In the genomic region with DNA sequence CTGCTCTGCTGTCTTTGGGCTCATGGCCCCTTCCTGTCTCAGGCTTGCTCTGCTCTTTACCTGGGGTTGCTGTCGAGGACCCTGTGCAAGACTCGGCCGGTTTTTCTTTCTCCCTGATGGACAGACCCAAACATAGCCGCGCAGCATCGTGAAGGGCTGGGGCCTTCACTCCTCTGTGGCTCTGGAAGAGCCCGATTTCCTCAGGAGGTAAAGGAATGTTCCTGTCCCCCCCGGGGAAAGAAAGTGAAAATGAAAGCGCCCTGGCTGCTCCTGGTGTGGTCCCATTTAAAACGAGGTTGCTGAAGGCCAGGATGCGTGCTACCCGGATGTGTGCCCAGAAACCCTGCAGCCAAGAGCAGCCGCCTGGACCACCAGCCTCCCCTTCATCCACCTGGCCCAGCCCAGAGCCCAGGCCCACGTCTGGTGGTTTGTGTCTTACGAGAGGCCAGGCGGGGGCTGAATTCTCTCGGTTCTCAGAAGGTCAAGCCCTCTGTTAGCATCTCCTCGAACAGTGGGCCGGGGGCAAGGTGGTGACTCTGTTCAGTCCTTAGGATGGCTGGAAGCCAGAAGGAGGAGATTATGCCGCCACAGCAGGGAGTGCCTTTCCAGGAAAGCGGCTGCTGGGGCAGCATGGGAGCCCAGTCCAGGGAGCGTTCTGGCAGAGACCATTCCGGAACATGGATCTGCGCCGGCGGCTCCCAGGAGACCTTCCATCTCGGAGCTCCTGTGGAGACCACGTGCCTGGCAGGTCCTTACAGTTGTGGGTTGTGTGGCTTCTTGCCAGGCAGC, we compare ENCODE assay signal across 8 cellular contexts. TPM values are rescaled to one million over a fixed set of nuclear protein-coding genes. Genes with fewer than 3 reads are reported as not detected.
DNase-seq lines count a peak whose midpoint lies in the region; ATAC-seq and TF ChIP-seq lines count a peak whose summit lies in the region.

No MANE protein-coding gene starts in this region.

- H3K9me3 ChIP-seq in HUES64 (ENCODE audit: insufficient read depth, low read depth, low read length) (no peaks in the 10 kb centered on the region), heart left ventricle (no peaks in the 10 kb centered on the region), prostate gland (no peaks in the 10 kb centered on the region)

- H3K4me1 ChIP-seq in HUES64 (ENCODE audit: insufficient read depth, low read length) (no peaks in the 10 kb centered on the region), heart left ventricle (peaks cover 14 to 58% (median 44%) of the 10 kb centered on the region in 12 donors), prostate gland (replicated peaks) (peaks cover 9% of the 10 kb centered on the region)

- H3K36me3 ChIP-seq in HUES64 (ENCODE audit: insufficient read depth, low read length) (0 out of 2 replicates have a peak, but pooled peaks cover under 1% of the 10 kb centered on the region), heart left ventricle (peaks cover 0 to 29% (median 11%) of the 10 kb centered on the region in 9 donors), prostate gland (no peaks in the 10 kb centered on the region)

- H3K9ac ChIP-seq in HUES64 (ENCODE audit: low read depth, low read length): peak overlapping the region; percentile 92

- H3K27me3 ChIP-seq in HUES64 (ENCODE audit: insufficient read depth, low read length): peaks cover 23% of the 10 kb centered on the region
- no peaks in the 10 kb centered on the region for H3K27me3 ChIP-seq in heart left ventricle
- no peaks in the 10 kb centered on the region for H3K27me3 ChIP-seq in prostate gland (replicated peaks; ENCODE audit: insufficient read depth)

- WGBS in HUES64: 78% methylated on average over 28 of the region's 28 CpGs
- WGBS in heart left ventricle, 4 donors: 17 to 31% (median 25%) methylated on average over 15 to 28 of the region's 28 CpGs
- WGBS in prostate gland: 33% methylated on average over 24 of the region's 28 CpGs

- H3K4me3 ChIP-seq in HUES64 (ENCODE audit: low read length): peak overlapping the region; percentile 100
- H3K4me3 ChIP-seq in heart left ventricle: peak overlapping the region; percentile 84 to 100 (median 93)
- peak overlapping the region; percentile 95 to 98 for H3K4me3 ChIP-seq in prostate gland

- H3K9me3 Mint-ChIP-seq in CD14-positive monocyte: no peaks in the 10 kb centered on the region
- H3K9me3 Mint-ChIP-seq in activated T-helper 17 cell treated with anti-CD3 and anti-CD28 coated beads, Interleukin-2, amount 50 U/mL, for 72 hours: no peaks in the 10 kb centered on the region

- H3K27me3 Mint-ChIP-seq in CD14-positive monocyte (ENCODE audit: low read depth in 3 of 3): peaks cover 0 to 7% (median 2%) of the 10 kb centered on the region in 3 donors
- no peaks in the 10 kb centered on the region for H3K27me3 Mint-ChIP-seq in activated T-helper 17 cell treated with anti-CD3 and anti-CD28 coated beads, Interleukin-2, amount 50 U/mL, for 72 hours

- TF ChIP-seq CTCF in CD14-positive monocyte (IDR thresholded peaks at IDR 0.05) (no peak), heart left ventricle (IDR thresholded peaks at IDR 0.05) (no peak), prostate gland (IDR thresholded peaks at IDR 0.05) (no peak)

- TF ChIP-seq POLR2A in heart left ventricle (IDR thresholded peaks at IDR 0.05) (no peak), prostate gland (IDR thresholded peaks at IDR 0.05) (no peak)

- peaks cover 9 to 29% of the 10 kb centered on the region in 2 donors for H3K36me3 Mint-ChIP-seq in CD14-positive monocyte
- H3K36me3 Mint-ChIP-seq in activated T-helper 17 cell treated with anti-CD3 and anti-CD28 coated beads, Interleukin-2, amount 50 U/mL, for 72 hours (ENCODE audit: low read depth): peaks cover 56% of the 10 kb centered on the region

- peak overlapping the region; percentile 93 to 94 for H3K4me3 Mint-ChIP-seq in CD14-positive monocyte
- peak overlapping the region; percentile 98 for H3K4me3 Mint-ChIP-seq in activated T-helper 17 cell treated with anti-CD3 and anti-CD28 coated beads, Interleukin-2, amount 50 U/mL, for 72 hours

- H3K27ac ChIP-seq in HUES64 (ENCODE audit: low read depth, low read length): no peak overlapping the region
- H3K27ac ChIP-seq in heart left ventricle: peak overlapping the region; percentile 87 to 100 (median 99)
- peak overlapping the region; percentile 95 for H3K27ac ChIP-seq in prostate gland

- peaks cover 44% of the 10 kb centered on the region for H3K4me1 Mint-ChIP-seq in CD14-positive monocyte
- peaks cover 14% of the 10 kb centered on the region for H3K4me1 Mint-ChIP-seq in activated T-helper 17 cell treated with anti-CD3 and anti-CD28 coated beads, Interleukin-2, amount 50 U/mL, for 72 hours

- peak overlapping the region; percentile 85 to 99 (median 98) for H3K27ac Mint-ChIP-seq in CD14-positive monocyte
- H3K27ac Mint-ChIP-seq in activated T-helper 17 cell treated with anti-CD3 and anti-CD28 coated beads, Interleukin-2, amount 50 U/mL, for 72 hours: peak overlapping the region; percentile 93

- DNase-seq in CD14-positive monocyte (ENCODE audit: low spot score): peak; percentile 47
- DNase-seq in heart left ventricle: peak; percentile 77 to 85 (median 80)
- DNase-seq in prostate gland (ENCODE audit: low spot score): no peak
- no peak for DNase-seq in NCI-H748 (lab: John Stamatoyannopoulos, UW; ENCODE audit: unreplicated experiment)

- ATAC-seq in activated T-helper 17 cell treated with anti-CD3 and anti-CD28 coated beads, Interleukin-2, amount 50 U/mL, for 72 hours (replicated peaks): no peak
- peak in 2 of 4 donors; percentile 18 to 26 for ATAC-seq in heart left ventricle
- ATAC-seq in HG03342 (IDR thresholded peaks at IDR 0.05; ENCODE audit: unreplicated experiment): no peak
- ATAC-seq in GM19467 (IDR thresholded peaks at IDR 0.05; ENCODE audit: unreplicated experiment): no peak

- intact Hi-C loops in CD14-positive monocyte (cut with micrococcal nuclease): loop anchor here in 1 of 2 donors (2.0 to 5.0 kb wide), 2 partner anchors 24 to 34 kb away; a partner anchor contains a TSS
- intact Hi-C loops in heart left ventricle (cut with DNase I): loop anchor here in 5 of 10 donors (1.0 to 2.0 kb wide), 4 partner anchors 22 to 32 kb away; a partner anchor contains a TSS
- intact Hi-C loops in prostate gland (cut with DNase I): loop anchor here (10.0 kb wide), 1 partner anchor 134 kb away; no protein-coding TSS in a partner anchor

RNA-seq across cellular contexts. Expression of a gene that starts 1.2 kb away (rescaled TPM):
- polyA plus RNA-seq in CD14-positive monocyte (100 to 1,000 TPM; 262 to 316 TPM), heart left ventricle (100 to 1,000 TPM; 231 to 358 TPM)
- polyA plus RNA-seq in HUES64 (2013, experiment 1 of 2): 85.7 TPM
- polyA plus RNA-seq in HUES64 (2013, experiment 2 of 2): 83.2 TPM
- 100 to 1,000 TPM; 284 to 285 TPM for total RNA-seq in activated T-helper 17 cell treated with anti-CD3 and anti-CD28 coated beads, Interleukin-2, amount 50 U/mL, for 72 hours
- total RNA-seq in heart left ventricle (100 to 1,000 TPM; 142 to 290 (median 169) TPM), prostate gland (100 to 1,000 TPM; 250 to 458 TPM)

RNA-seq across cellular contexts. Expression of a gene that starts 8.5 kb away (rescaled TPM):
- polyA plus RNA-seq in CD14-positive monocyte (not detected), heart left ventricle (under 1 TPM; 0.61 to 0.78 TPM)
- polyA plus RNA-seq in HUES64 (2013, experiment 1 of 2): 0.35 TPM
- 0.38 TPM for polyA plus RNA-seq in HUES64 (2013, experiment 2 of 2)
- under 1 TPM; 0.43 to 0.61 TPM for total RNA-seq in activated T-helper 17 cell treated with anti-CD3 and anti-CD28 coated beads, Interleukin-2, amount 50 U/mL, for 72 hours
- total RNA-seq in heart left ventricle (1 to 10 TPM in 3 of 9 donors, under 1 TPM in 6; 0.40 to 3.8 (median 0.88) TPM), prostate gland (1 to 10 TPM; 1.9 to 4.1 TPM)

RNA-seq across cellular contexts. Expression of a gene that starts 24.3 kb away (rescaled TPM):
- polyA plus RNA-seq in CD14-positive monocyte (1 to 10 TPM; 1.6 to 2.1 TPM), heart left ventricle (10 to 100 TPM in 1 of 2 donors, 1 to 10 TPM in 1; 4.8 to 11.3 TPM)
- polyA plus RNA-seq in HUES64 (2013, experiment 1 of 2): 3.6 TPM
- 2.9 TPM for polyA plus RNA-seq in HUES64 (2013, experiment 2 of 2)
- 1 to 10 TPM; 6.6 to 8.8 TPM for total RNA-seq in activated T-helper 17 cell treated with anti-CD3 and anti-CD28 coated beads, Interleukin-2, amount 50 U/mL, for 72 hours
- total RNA-seq in heart left ventricle (10 to 100 TPM in 7 of 9 donors, 1 to 10 TPM in 2; 8.7 to 18.6 (median 12.3) TPM), prostate gland (10 to 100 TPM in 1 of 2 donors, 1 to 10 TPM in 1; 5.6 to 17.4 TPM)

RNA-seq across cellular contexts. Expression of a gene that starts 32.2 kb away (rescaled TPM):
- polyA plus RNA-seq in CD14-positive monocyte: 100 to 1,000 TPM in 1 of 2 donors, 10 to 100 TPM in 1; 99.8 to 104 TPM
- 47.5 TPM for polyA plus RNA-seq in HUES64 (2013, experiment 1 of 2)
- 53.4 TPM for polyA plus RNA-seq in HUES64 (2013, experiment 2 of 2)
- total RNA-seq in activated T-helper 17 cell treated with anti-CD3 and anti-CD28 coated beads, Interleukin-2, amount 50 U/mL, for 72 hours: 10 to 100 TPM; 42.3 to 48.6 TPM
- 100 to 1,000 TPM in 2 of 9 donors, 10 to 100 TPM in 7; 35.5 to 125 (median 51.2) TPM for total RNA-seq in heart left ventricle
- 100 to 1,000 TPM in 1 of 2 donors, 10 to 100 TPM in 1; 81.5 to 141 TPM for polyA plus RNA-seq in heart left ventricle
- total RNA-seq in prostate gland: 100 to 1,000 TPM; 120 to 136 TPM

RNA-seq across cellular contexts. Expression of a gene that starts 38.2 kb away (rescaled TPM):
- polyA plus RNA-seq in CD14-positive monocyte (10 to 100 TPM in 1 of 2 donors, 1 to 10 TPM in 1; 6.9 to 10.6 TPM), heart left ventricle (1 to 10 TPM; 9.8 TPM)
- 21.1 TPM for polyA plus RNA-seq in HUES64 (2013, experiment 1 of 2)
- polyA plus RNA-seq in HUES64 (2013, experiment 2 of 2): 18.2 TPM
- total RNA-seq in activated T-helper 17 cell treated with anti-CD3 and anti-CD28 coated beads, Interleukin-2, amount 50 U/mL, for 72 hours: 10 to 100 TPM; 18.3 TPM
- total RNA-seq in heart left ventricle (1 to 10 TPM; 6.2 to 8.4 (median 7.2) TPM), prostate gland (10 to 100 TPM; 23.5 TPM)

Comparison
In these comparisons a context has a peak if more than half of its experiments do, and no peak if none do; other contexts are left out.
1. DNase-seq: peak in CD14-positive monocyte (single experiment) and heart left ventricle (5 of 5); none in prostate gland (single experiment) and NCI-H748 (single experiment).
2. Peak in every context shown above with its lines, with median percentiles within 50 percentile points of each other: H3K4me3 ChIP-seq.